1 cellular context compared by ENCODE assay signal in the genomic region with DNA sequence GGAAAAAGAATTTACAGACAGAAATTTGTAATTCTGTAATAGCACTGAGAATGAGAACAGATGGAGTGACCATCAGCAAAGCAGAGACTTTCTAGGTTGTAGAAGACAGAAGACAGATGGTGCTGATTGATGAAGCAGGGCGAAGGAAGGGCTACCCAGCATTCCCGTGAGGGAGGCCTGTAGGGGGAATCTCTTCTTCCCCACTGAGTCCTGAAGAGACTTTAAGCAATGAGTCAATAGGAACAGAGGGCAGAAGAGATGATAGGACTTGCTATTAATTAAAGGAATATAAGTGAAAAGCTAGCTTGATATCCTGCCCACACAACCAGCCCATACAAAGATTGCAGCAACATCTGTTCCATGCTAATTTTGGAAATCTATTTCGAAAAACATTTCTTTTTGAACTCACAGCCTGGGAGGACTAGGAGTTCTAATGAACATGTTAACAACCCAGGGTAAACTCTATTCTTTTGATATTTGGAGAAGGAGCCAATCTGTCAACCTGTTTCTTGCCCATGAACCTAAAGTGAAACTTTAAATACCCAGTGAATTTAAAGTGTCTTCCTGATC.
TF ChIP-seq lines count a peak whose summit lies in the region.

No MANE protein-coding gene starts in this region.

TF ChIP-seq in IMR-90, 13 proteins besides CTCF, POLR2A, EP300 and RAD21:
- TF ChIP-seq NFE2L2 (IDR thresholded peaks at IDR 0.05; ENCODE audit: low read depth, low read length) (no peak), RFX5 (IDR thresholded peaks at IDR 0.05; ENCODE audit: low read depth, low read length) (no peak), FOS (IDR thresholded peaks at IDR 0.05; ENCODE audit: low read depth, low read length) (no peak), MAZ (IDR thresholded peaks at IDR 0.05; ENCODE audit: borderline replicate concordance, low read depth, low read length) (no peak), MXI1 (IDR thresholded peaks at IDR 0.05; ENCODE audit: borderline replicate concordance, low read depth, low read length) (no peak), RCOR1 (IDR thresholded peaks at IDR 0.05; ENCODE audit: insufficient replicate concordance, low read length) (no peak), BHLHE40 (IDR thresholded peaks at IDR 0.05; ENCODE audit: low read depth, low read length) (no peak), CHD1 (IDR thresholded peaks at IDR 0.05; ENCODE audit: low read depth, low read length) (no peak), MAFK (IDR thresholded peaks at IDR 0.05; ENCODE audit: low read depth, low read length) (no peak), CEBPB (IDR thresholded peaks at IDR 0.05; ENCODE audit: low read depth, low read length) (no peak), SMC3 (IDR thresholded peaks at IDR 0.05; ENCODE audit: low read depth, low read length) (no peak)
- TF ChIP-seq, protein P1, sequence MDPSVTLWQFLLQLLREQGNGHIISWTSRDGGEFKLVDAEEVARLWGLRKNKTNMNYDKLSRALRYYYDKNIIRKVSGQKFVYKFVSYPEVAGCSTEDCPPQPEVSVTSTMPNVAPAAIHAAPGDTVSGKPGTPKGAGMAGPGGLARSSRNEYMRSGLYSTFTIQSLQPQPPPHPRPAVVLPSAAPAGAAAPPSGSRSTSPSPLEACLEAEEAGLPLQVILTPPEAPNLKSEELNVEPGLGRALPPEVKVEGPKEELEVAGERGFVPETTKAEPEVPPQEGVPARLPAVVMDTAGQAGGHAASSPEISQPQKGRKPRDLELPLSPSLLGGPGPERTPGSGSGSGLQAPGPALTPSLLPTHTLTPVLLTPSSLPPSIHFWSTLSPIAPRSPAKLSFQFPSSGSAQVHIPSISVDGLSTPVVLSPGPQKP (IDR thresholded peaks at IDR 0.05; ENCODE audit: borderline replicate concordance, low read depth, low read length) = no peak
- TF ChIP-seq, protein P2, sequence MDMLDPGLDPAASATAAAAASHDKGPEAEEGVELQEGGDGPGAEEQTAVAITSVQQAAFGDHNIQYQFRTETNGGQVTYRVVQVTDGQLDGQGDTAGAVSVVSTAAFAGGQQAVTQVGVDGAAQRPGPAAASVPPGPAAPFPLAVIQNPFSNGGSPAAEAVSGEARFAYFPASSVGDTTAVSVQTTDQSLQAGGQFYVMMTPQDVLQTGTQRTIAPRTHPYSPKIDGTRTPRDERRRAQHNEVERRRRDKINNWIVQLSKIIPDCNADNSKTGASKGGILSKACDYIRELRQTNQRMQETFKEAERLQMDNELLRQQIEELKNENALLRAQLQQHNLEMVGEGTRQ (IDR thresholded peaks at IDR 0.05; ENCODE audit: low read depth, low read length) = no peak
TF ChIP-seq in IMR-90: peak in this region for 0.
